Comparison of ENCODE assay signal across 27 cellular contexts in the genomic region with DNA sequence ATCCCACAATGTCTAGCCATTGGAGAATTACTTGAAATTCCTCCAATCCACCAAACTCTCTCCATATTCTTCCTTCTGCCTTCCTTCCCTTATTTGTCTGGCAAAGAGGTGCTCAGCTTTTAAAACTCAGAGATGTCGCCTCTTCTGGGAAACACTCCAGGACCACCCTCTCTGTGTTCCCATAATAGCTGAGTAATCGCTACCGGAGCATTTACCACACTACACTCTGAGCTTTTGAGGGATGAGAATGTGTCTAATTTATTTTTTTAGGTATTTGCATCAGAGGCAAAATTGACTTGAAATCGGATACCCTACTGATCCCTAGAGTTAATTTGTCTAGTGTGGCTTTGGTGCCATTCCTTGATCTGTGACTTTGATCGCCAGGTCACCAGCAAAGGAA.
"Had no signal": no experiment of that assay in that cellular context is flagged by ENCODE, and none has a peak within 500 bp of the region (broad histone marks: within the 10 kb centered on the region; RNA-seq: fewer than 3 reads in every experiment).

No MANE protein-coding gene starts in this region.

- H3K4me1 ChIP-seq: Peyer's patch, SJCRH30 had no signal

- DNase-seq: activated CD4-positive, alpha-beta T cell treated with anti-CD3 and anti-CD28 coated beads for 48 hours; activated CD4-positive, alpha-beta T cell treated with anti-CD3 and anti-CD28 coated beads, Interleukin-2, amount 50 U/mL, for 48 hours; activated CD4-positive, CD25-positive, alpha-beta regulatory T cell treated with anti-CD3 and anti-CD28 coated beads, Interleukin-2, amount 50 U/mL, for 72 hours; activated CD8-positive, alpha-beta memory T cell treated with anti-CD3 and anti-CD28 coated beads, Interleukin-2, amount 10 ng/mL, durations not matched to agents 7 days and 5 days; activated effector memory CD4-positive, alpha-beta T cell treated with anti-CD3 and anti-CD28 coated beads, Interleukin-2, amount 50 U/mL, for 16 hours; activated naive CD4-positive, alpha-beta T cell treated with Interleukin-2 at 50 U/mL for 16 hours; activated naive CD8-positive, alpha-beta T cell treated with anti-CD3 and anti-CD28 coated beads, Interleukin-2, amount 50 U/mL, for 24 hours; activated T-cell treated with anti-CD3 and anti-CD28 coated beads, Interleukin-2, amount 50 U/mL, for 24 hours; amniotic stem cell; Kasumi-1; KBM-7; NCI-H1048; NCI-H1417; NCI-H1930; NCI-H2107; NCI-H510A treated with DMSO at 0.1 percent for 48 hours; NCI-H69; NK-92 treated with Interleukin-12 subunit alpha and Interleukin-12 subunit beta, amount 100 ng/mL, for 24 hours; OCI-M1; Peyer's patch; Right ventricle myocardium superior; SJCRH30 had no signal

- ATAC-seq: activated CD8-positive, alpha-beta memory T cell treated with anti-CD3 and anti-CD28 coated beads, Interleukin-2, amount 10 ng/mL, durations not matched to agents 7 days and 5 days; activated naive CD4-positive, alpha-beta T cell treated with anti-CD3 and anti-CD28 coated beads, Interleukin-2, amount 50 U/mL, for 72 hours; activated naive CD8-positive, alpha-beta T cell treated with anti-CD3 and anti-CD28 coated beads, Interleukin-2, amount 50 U/mL, for 24 hours; SK-N-SH treated with all-trans-retinoic acid at 6 μM for 48 hours; WTC11 had no signal

- H3K4me3 ChIP-seq: ascending aorta, Peyer's patch, SJCRH30 had no signal

- H3K9me3 ChIP-seq: ascending aorta, Peyer's patch, SJCRH30 had no signal

- H3K27me3 ChIP-seq: ascending aorta, Peyer's patch, SJCRH30 had no signal

- H3K36me3 ChIP-seq: ascending aorta, Peyer's patch, SJCRH30 had no signal

- H3K27ac ChIP-seq: Peyer's patch, RWPE1, SJCRH30 had no signal
